Comparison of ENCODE assay signal across 25 cellular contexts in genomic region chr16:68358951-68359350, GRCh38.
"Had no signal": no experiment of that assay in that cellular context is flagged by ENCODE, and none has a peak within 500 bp of the region (broad histone marks: within the 10 kb centered on the region; RNA-seq: fewer than 3 reads in every experiment).

No MANE protein-coding gene starts in this region.

- H3K27me3 Mint-ChIP-seq: activated CD4-positive, alpha-beta memory T cell treated with anti-CD3 and anti-CD28 coated beads for 36 hours; activated CD4-positive, alpha-beta T cell treated with anti-CD3 and anti-CD28 coated beads for 36 hours; activated naive CD8-positive, alpha-beta T cell; activated T-helper 17 cell treated with anti-CD3 and anti-CD28 coated beads, Interleukin-2, amount 50 U/mL, for 72 hours had no signal

- DNase-seq: activated CD4-positive, alpha-beta memory T cell treated with anti-CD3 and anti-CD28 coated beads for 36 hours; activated CD4-positive, alpha-beta T cell treated with anti-CD3 and anti-CD28 coated beads for 36 hours; activated CD4-positive, alpha-beta T cell treated with anti-CD3 and anti-CD28 coated beads, Interleukin-2, amount 10 ng/mL, durations not matched to agents 24 days and 14 days; activated CD4-positive, CD25-positive, alpha-beta regulatory T cell; activated CD4-positive, CD25-positive, alpha-beta regulatory T cell treated with anti-CD3 and anti-CD28 coated beads, Interleukin-2, amount 50 U/mL, for 72 hours; activated CD8-positive, alpha-beta memory T cell treated with anti-CD3 and anti-CD28 coated beads for 24 hours; activated effector memory CD4-positive, alpha-beta T cell treated with Interleukin-2 at 50 U/mL for 16 hours; activated gamma-delta T cell treated with Interleukin-2 at 50 U/mL for 16 hours; activated naive CD4-positive, alpha-beta T cell treated with anti-CD3 and anti-CD28 coated beads, Interleukin-2, amount 50 U/mL, for 16 hours; activated naive CD4-positive, alpha-beta T cell treated with Interleukin-2 at 50 U/mL for 16 hours; activated T-cell treated with anti-CD3 and anti-CD28 coated beads, Interleukin-2, amount 50 U/mL, for 4 hours; amniotic stem cell; anterior cingulate cortex; caudate nucleus; cortex of kidney; dermis blood vessel endothelial cell; effector CD8-positive, alpha-beta T cell; esophagus squamous epithelium; foreskin melanocyte; heart right ventricle; T-helper 2 cell had no signal

- H3K4me3 ChIP-seq: esophagus squamous epithelium, gastroesophageal sphincter, heart right ventricle had no signal

- H3K27ac ChIP-seq: epithelial cell of prostate, esophagus squamous epithelium, gastroesophageal sphincter, heart right ventricle had no signal

- ATAC-seq: activated CD4-positive, alpha-beta T cell treated with anti-CD3 and anti-CD28 coated beads for 36 hours; activated T-cell treated with anti-CD3 and anti-CD28 coated beads, Interleukin-2, amount 50 U/mL, for 4 hours; activated T-helper 17 cell treated with anti-CD3 and anti-CD28 coated beads, Interleukin-2, amount 50 U/mL, for 72 hours; gastroesophageal sphincter had no signal

- H3K9me3 ChIP-seq: esophagus squamous epithelium, gastroesophageal sphincter, heart right ventricle had no signal

- H3K27ac Mint-ChIP-seq: activated CD4-positive, alpha-beta memory T cell treated with anti-CD3 and anti-CD28 coated beads for 36 hours; activated CD4-positive, alpha-beta T cell treated with anti-CD3 and anti-CD28 coated beads for 36 hours; activated CD4-positive, alpha-beta T cell treated with anti-CD3 and anti-CD28 coated beads, Interleukin-2, amount 10 ng/mL, durations not matched to agents 24 days and 14 days; activated naive CD8-positive, alpha-beta T cell; activated T-helper 17 cell treated with anti-CD3 and anti-CD28 coated beads, Interleukin-2, amount 50 U/mL, for 72 hours had no signal

- H3K9me3 Mint-ChIP-seq: activated CD4-positive, alpha-beta memory T cell treated with anti-CD3 and anti-CD28 coated beads for 36 hours; activated CD4-positive, alpha-beta T cell treated with anti-CD3 and anti-CD28 coated beads, Interleukin-2, amount 10 ng/mL, durations not matched to agents 24 days and 14 days; activated T-cell treated with anti-CD3 and anti-CD28 coated beads, Interleukin-2, amount 50 U/mL, for 4 hours; activated T-helper 17 cell treated with anti-CD3 and anti-CD28 coated beads, Interleukin-2, amount 50 U/mL, for 72 hours had no signal

- H3K4me3 Mint-ChIP-seq: activated CD4-positive, alpha-beta memory T cell treated with anti-CD3 and anti-CD28 coated beads for 36 hours; activated CD4-positive, alpha-beta T cell treated with anti-CD3 and anti-CD28 coated beads for 36 hours; activated CD4-positive, alpha-beta T cell treated with anti-CD3 and anti-CD28 coated beads, Interleukin-2, amount 10 ng/mL, durations not matched to agents 24 days and 14 days; activated naive CD8-positive, alpha-beta T cell; activated T-cell treated with anti-CD3 and anti-CD28 coated beads, Interleukin-2, amount 50 U/mL, for 4 hours; activated T-helper 17 cell treated with anti-CD3 and anti-CD28 coated beads, Interleukin-2, amount 50 U/mL, for 72 hours had no signal
